9 cellular contexts compared by ENCODE assay signal in genomic region chr17:49691677-49692191, GRCh38. TPM values are rescaled to one million over a fixed set of nuclear protein-coding genes. Genes with fewer than 3 reads are reported as not detected.
DNase-seq lines count a peak whose midpoint lies in the region; FAIRE-seq and TF ChIP-seq lines count a peak whose summit lies in the region.
"Had no signal": no experiment of that assay in that cellular context is flagged by ENCODE, and none has a peak within 500 bp of the region (broad histone marks: within the 10 kb centered on the region; RNA-seq: fewer than 3 reads in every experiment).

No MANE protein-coding gene starts in this region.

- H3K36me3 ChIP-seq in ascending aorta = no peaks in the 10 kb centered on the region
- H3K36me3 ChIP-seq in esophagus muscularis mucosa = no peaks in the 10 kb centered on the region
- no peaks in the 10 kb centered on the region for H3K36me3 ChIP-seq in mucosa of rectum (ENCODE audit: control insufficient read depth in 2 of 2, insufficient read depth in 2 of 2, low read length in 2 of 2)
- H3K36me3 ChIP-seq in tibial artery = no peaks in the 10 kb centered on the region

- no peak for TF ChIP-seq CTCF in ascending aorta (IDR thresholded peaks at IDR 0.05)
- no peak for TF ChIP-seq CTCF in esophagus muscularis mucosa (IDR thresholded peaks at IDR 0.05)
- TF ChIP-seq CTCF in tibial artery (IDR thresholded peaks at IDR 0.05) = no peak

- no peaks in the 10 kb centered on the region for H3K27me3 ChIP-seq in ascending aorta
- no peaks in the 10 kb centered on the region for H3K27me3 ChIP-seq in esophagus muscularis mucosa
- H3K27me3 ChIP-seq in mucosa of rectum (ENCODE audit: control insufficient read depth in 2 of 2, insufficient read depth in 2 of 2, low read length in 2 of 2) = peaks cover 0 to 6% of the 10 kb centered on the region in 2 donors
- no peaks in the 10 kb centered on the region for H3K27me3 ChIP-seq in tibial artery

- DNase-seq in ascending aorta (ENCODE audit: low spot score in 2 of 2) (peak in 1 of 2 donors; percentile 45), esophagus muscularis mucosa (ENCODE audit: extremely low spot score) (no peak), tibial artery (no peak), hypothalamus (lab: John Stamatoyannopoulos, UW) (no peak), T-helper 9 cell (no peak), GM12892 (ENCODE audit: insufficient read length) (no peak)
- DNase-seq: NCI-H1436 treated with DMSO at 0.1 percent for 48 hours had no signal

- TF ChIP-seq EP300 in esophagus muscularis mucosa (IDR thresholded peaks at IDR 0.05) = no peak

- H3K9me3 ChIP-seq in ascending aorta = no peaks in the 10 kb centered on the region
- no peaks in the 10 kb centered on the region for H3K9me3 ChIP-seq in esophagus muscularis mucosa
- H3K9me3 ChIP-seq in mucosa of rectum (ENCODE audit: control insufficient read depth in 2 of 2, low read length in 2 of 2) = no peaks in the 10 kb centered on the region
- no peaks in the 10 kb centered on the region for H3K9me3 ChIP-seq in tibial artery

- H3K9ac ChIP-seq in mucosa of rectum (ENCODE audit: low read depth in 1 of 2, low read length in 2 of 2) = no peak overlapping the region

- H3K27ac ChIP-seq in ascending aorta (peak overlapping the region; percentile 95), esophagus muscularis mucosa (replicated peaks in 1 of 4) (peak overlapping the region; percentile 86 to 90 (median 89)), mucosa of rectum (ENCODE audit: low read depth in 2 of 2, low read length in 2 of 2) (peak overlapping the region; percentile 50 to 70), tibial artery (peak overlapping the region; percentile 86 to 90)

- H3K4me3 ChIP-seq in ascending aorta = peak overlapping the region in 1 of 2 donors; percentile 38
- H3K4me3 ChIP-seq in esophagus muscularis mucosa = peak overlapping the region in 2 of 4 donors; percentile 12 to 25
- H3K4me3 ChIP-seq in mucosa of rectum (ENCODE audit: low read length in 2 of 2) = no peak overlapping the region
- H3K4me3 ChIP-seq in tibial artery = peak overlapping the region; percentile 5 to 12

- 35% methylated on average over 8 of the region's 8 CpGs for WGBS in esophagus muscularis mucosa

- FAIRE-seq in GM12892 (lab: Jason Lieb, UNC) = no peak
- FAIRE-seq: endometrium had no signal

- intact Hi-C loops in ascending aorta (cut with DNase I) = loop anchor here (1.0 to 5.0 kb wide), 3 partner anchors 13 to 74 kb away; partner anchors contain the start of gene SPOP
- intact Hi-C loops in esophagus muscularis mucosa (cut with DNase I) = loop anchor here (5.0 kb wide), 1 partner anchor 44 kb away; no protein-coding TSS in a partner anchor
- intact Hi-C loops in tibial artery (cut with DNase I; ENCODE audit: low total_unique reads) = no loop called here

- TF ChIP-seq POLR2A in esophagus muscularis mucosa (IDR thresholded peaks at IDR 0.05; ENCODE audit: low read depth) (no peak), GM12892 (IDR thresholded peaks at IDR 0.05; ENCODE audit: low read depth, low read length) (no peak)

- H3K4me1 ChIP-seq in ascending aorta (peaks cover 3 to 56% of the 10 kb centered on the region in 2 donors), esophagus muscularis mucosa (peaks cover 38 to 62% (median 50%) of the 10 kb centered on the region in 4 donors), mucosa of rectum (ENCODE audit: control insufficient read depth in 2 of 2, insufficient read depth in 2 of 2, low read length in 2 of 2) (peaks cover 6 to 8% of the 10 kb centered on the region in 2 donors), tibial artery (peaks cover 0 to 85% (median 57%) of the 10 kb centered on the region in 4 donors)

RNA-seq across cellular contexts. Expression of gene SPOP, which starts 13.8 kb away (rescaled TPM):
- total RNA-seq in ascending aorta (189 TPM), esophagus muscularis mucosa (100 to 1,000 TPM; 156 to 304 (median 185) TPM)
- 30.3 TPM for polyA plus RNA-seq in GM12892 (2012; ENCODE audit: missing spikeins)

RNA-seq across cellular contexts. Expression of gene SLC35B1, which starts 16.0 kb away (rescaled TPM):
- total RNA-seq in ascending aorta (123 TPM), esophagus muscularis mucosa (10 to 100 TPM; 17.0 to 25.3 (median 18.4) TPM)
- polyA plus RNA-seq in GM12892 (2012; ENCODE audit: missing spikeins) = 28.3 TPM

Comparison
In these comparisons a context has a peak if more than half of its experiments do, and no peak if none do; other contexts are left out.
1. H3K4me3 ChIP-seq: peak in tibial artery (2 of 2); none in mucosa of rectum (0 of 2).
2. Peak in every context shown above with its lines, with median percentiles within 50 percentile points of each other: H3K27ac ChIP-seq.